ENCODE assay signal across 1 cellular context in the genomic region with DNA sequence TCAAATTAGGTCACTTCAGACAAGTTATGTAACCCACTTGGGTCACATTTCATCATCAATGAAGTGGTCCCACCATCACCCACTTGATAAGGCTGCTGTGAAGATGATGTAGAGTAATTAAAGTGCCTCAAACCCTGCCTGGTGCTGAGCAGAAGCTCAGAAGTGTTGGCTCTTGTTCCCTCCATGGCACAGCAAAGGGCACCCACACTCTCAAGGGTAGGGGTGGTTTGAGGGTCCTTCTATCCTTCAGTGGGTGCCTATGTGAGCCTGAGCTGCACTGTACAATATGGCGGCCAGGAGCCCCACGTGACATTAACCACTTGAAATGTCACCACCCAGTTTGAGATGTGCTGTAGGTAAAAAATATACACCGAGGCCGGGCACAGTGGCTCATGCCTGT.
TF ChIP-seq lines count a peak whose summit lies in the region.

No MANE protein-coding gene starts in this region.

TF ChIP-seq in GM12878, 131 proteins besides CTCF, POLR2A, EP300 and RAD21 (continued from another document):
- TF ChIP-seq, protein P1, sequence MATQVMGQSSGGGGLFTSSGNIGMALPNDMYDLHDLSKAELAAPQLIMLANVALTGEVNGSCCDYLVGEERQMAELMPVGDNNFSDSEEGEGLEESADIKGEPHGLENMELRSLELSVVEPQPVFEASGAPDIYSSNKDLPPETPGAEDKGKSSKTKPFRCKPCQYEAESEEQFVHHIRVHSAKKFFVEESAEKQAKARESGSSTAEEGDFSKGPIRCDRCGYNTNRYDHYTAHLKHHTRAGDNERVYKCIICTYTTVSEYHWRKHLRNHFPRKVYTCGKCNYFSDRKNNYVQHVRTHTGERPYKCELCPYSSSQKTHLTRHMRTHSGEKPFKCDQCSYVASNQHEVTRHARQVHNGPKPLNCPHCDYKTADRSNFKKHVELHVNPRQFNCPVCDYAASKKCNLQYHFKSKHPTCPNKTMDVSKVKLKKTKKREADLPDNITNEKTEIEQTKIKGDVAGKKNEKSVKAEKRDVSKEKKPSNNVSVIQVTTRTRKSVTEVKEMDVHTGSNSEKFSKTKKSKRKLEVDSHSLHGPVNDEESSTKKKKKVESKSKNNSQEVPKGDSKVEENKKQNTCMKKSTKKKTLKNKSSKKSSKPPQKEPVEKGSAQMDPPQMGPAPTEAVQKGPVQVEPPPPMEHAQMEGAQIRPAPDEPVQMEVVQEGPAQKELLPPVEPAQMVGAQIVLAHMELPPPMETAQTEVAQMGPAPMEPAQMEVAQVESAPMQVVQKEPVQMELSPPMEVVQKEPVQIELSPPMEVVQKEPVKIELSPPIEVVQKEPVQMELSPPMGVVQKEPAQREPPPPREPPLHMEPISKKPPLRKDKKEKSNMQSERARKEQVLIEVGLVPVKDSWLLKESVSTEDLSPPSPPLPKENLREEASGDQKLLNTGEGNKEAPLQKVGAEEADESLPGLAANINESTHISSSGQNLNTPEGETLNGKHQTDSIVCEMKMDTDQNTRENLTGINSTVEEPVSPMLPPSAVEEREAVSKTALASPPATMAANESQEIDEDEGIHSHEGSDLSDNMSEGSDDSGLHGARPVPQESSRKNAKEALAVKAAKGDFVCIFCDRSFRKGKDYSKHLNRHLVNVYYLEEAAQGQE (IDR thresholded peaks at IDR 0.05; ENCODE audit: low read depth, low read length), result no peak
- no peak for TF ChIP-seq BACH1 (IDR thresholded peaks at IDR 0.05; ENCODE audit: borderline replicate concordance)
- TF ChIP-seq YY1 (IDR thresholded peaks at IDR 0.05; ENCODE audit: low read depth, low read length), result 0 out of 2 replicates have a peak, but pooled peaks have one; percentile 24
- TF ChIP-seq, protein P2, sequence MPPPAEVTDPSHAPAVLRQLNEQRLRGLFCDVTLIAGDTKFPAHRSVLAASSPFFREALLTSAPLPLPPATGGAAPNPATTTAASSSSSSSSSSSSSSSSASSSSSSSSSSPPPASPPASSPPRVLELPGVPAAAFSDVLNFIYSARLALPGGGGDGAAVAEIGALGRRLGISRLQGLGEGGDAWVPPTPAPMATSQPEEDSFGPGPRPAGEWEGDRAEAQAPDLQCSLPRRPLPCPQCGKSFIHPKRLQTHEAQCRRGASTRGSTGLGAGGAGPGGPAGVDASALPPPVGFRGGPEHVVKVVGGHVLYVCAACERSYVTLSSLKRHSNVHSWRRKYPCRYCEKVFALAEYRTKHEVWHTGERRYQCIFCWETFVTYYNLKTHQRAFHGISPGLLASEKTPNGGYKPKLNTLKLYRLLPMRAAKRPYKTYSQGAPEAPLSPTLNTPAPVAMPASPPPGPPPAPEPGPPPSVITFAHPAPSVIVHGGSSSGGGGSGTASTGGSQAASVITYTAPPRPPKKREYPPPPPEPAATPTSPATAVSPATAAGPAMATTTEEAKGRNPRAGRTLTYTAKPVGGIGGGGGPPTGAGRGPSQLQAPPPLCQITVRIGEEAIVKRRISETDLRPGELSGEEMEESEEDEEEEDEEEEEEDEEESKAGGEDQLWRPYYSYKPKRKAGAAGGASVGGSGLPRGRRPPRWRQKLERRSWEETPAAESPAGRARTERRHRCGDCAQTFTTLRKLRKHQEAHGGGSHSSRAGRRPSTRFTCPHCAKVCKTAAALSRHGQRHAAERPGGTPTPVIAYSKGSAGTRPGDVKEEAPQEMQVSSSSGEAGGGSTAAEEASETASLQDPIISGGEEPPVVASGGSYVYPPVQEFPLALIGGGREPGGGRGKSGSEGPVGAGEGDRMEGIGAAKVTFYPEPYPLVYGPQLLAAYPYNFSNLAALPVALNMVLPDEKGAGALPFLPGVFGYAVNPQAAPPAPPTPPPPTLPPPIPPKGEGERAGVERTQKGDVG (CRISPR knock-in tag; IDR thresholded peaks at IDR 0.05), result no peak
- no peak for TF ChIP-seq SMARCA5 (IDR thresholded peaks at IDR 0.05)
- TF ChIP-seq, protein P3, sequence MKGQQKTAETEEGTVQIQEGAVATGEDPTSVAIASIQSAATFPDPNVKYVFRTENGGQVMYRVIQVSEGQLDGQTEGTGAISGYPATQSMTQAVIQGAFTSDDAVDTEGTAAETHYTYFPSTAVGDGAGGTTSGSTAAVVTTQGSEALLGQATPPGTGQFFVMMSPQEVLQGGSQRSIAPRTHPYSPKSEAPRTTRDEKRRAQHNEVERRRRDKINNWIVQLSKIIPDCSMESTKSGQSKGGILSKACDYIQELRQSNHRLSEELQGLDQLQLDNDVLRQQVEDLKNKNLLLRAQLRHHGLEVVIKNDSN (IDR thresholded peaks at IDR 0.05; ENCODE audit: borderline replicate concordance, extremely low read length, insufficient read depth, low read depth, low read length), result peak; percentile 12
- TF ChIP-seq TBL1XR1 (IDR thresholded peaks at IDR 0.05; ENCODE audit: low read depth, low read length), result no peak
- no peak for TF ChIP-seq STAT1 (conservative IDR thresholded peaks at IDR 0.05)
- TF ChIP-seq SMC3 (IDR thresholded peaks at IDR 0.05; ENCODE audit: borderline replicate concordance, low read length), result no peak
- no peak for TF ChIP-seq ZNF207 (IDR thresholded peaks at IDR 0.05; ENCODE audit: borderline replicate concordance)
- no peak for TF ChIP-seq ASH2L (IDR thresholded peaks at IDR 0.05; ENCODE audit: borderline replicate concordance, low read depth)
- TF ChIP-seq, protein P4, sequence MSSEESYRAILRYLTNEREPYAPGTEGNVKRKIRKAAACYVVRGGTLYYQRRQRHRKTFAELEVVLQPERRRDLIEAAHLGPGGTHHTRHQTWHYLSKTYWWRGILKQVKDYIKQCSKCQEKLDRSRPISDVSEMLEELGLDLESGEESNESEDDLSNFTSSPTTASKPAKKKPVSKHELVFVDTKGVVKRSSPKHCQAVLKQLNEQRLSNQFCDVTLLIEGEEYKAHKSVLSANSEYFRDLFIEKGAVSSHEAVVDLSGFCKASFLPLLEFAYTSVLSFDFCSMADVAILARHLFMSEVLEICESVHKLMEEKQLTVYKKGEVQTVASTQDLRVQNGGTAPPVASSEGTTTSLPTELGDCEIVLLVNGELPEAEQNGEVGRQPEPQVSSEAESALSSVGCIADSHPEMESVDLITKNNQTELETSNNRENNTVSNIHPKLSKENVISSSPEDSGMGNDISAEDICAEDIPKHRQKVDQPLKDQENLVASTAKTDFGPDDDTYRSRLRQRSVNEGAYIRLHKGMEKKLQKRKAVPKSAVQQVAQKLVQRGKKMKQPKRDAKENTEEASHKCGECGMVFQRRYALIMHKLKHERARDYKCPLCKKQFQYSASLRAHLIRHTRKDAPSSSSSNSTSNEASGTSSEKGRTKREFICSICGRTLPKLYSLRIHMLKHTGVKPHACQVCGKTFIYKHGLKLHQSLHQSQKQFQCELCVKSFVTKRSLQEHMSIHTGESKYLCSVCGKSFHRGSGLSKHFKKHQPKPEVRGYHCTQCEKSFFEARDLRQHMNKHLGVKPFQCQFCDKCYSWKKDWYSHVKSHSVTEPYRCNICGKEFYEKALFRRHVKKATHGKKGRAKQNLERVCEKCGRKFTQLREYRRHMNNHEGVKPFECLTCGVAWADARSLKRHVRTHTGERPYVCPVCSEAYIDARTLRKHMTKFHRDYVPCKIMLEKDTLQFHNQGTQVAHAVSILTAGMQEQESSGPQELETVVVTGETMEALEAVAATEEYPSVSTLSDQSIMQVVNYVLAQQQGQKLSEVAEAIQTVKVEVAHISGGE (CRISPR knock-in tag; IDR thresholded peaks at IDR 0.05), result no peak
